In genomic region chr7:108592633-108593277, GRCh38 we compare ENCODE assay signal across 10 cellular contexts. TPM values are rescaled to one million over a fixed set of nuclear protein-coding genes. Genes with fewer than 3 reads are reported as not detected.
DNase-seq lines count a peak whose midpoint lies in the region; ATAC-seq, FAIRE-seq and TF ChIP-seq lines count a peak whose summit lies in the region.
"Had no signal": no experiment of that assay in that cellular context is flagged by ENCODE, and none has a peak within 500 bp of the region (broad histone marks: within the 10 kb centered on the region; RNA-seq: fewer than 3 reads in every experiment).

No MANE protein-coding gene starts in this region.

- TF ChIP-seq CTCF in LNCAP (IDR thresholded peaks at IDR 0.05) (peak; percentile 68), gastrocnemius medialis (IDR thresholded peaks at IDR 0.05 in 4 of 5, conservative IDR thresholded peaks at IDR 0.05 in 1 of 5) (no peak), ovary (IDR thresholded peaks at IDR 0.05) (no peak)

- H3K27me3 ChIP-seq in gastrocnemius medialis: no peaks in the 10 kb centered on the region
- no peaks in the 10 kb centered on the region for H3K27me3 ChIP-seq in ovary

- FAIRE-seq in islet of Langerhans (lab: Jason Lieb, UNC): peak; percentile 80
- FAIRE-seq: GM18507 had no signal

- in situ Hi-C loops in gastrocnemius medialis (cut with MboI; ENCODE audit: low sequenced_read_pairs in 4 of 4): no loop called here

- TF ChIP-seq EP300 in ovary (IDR thresholded peaks at IDR 0.05): no peak

- H3K4me3 ChIP-seq in gastrocnemius medialis (no peak overlapping the region), ovary (no peak overlapping the region)

- WGBS in ovary, 3 donors: 15 to 20% (median 16%) methylated on average over 4 of the region's 4 CpGs

- DNase-seq in COLO829 (ENCODE audit: low spot score) (peak; percentile 35), RPMI8226 (peak; percentile 55), NAMALWA (ENCODE audit: low spot score) (no peak), gastrocnemius medialis (no peak), ovary (no peak)
- DNase-seq: activated naive CD4-positive, alpha-beta T cell treated with anti-CD3 and anti-CD28 coated beads, Interleukin-2, amount 50 U/mL, for 16 hours had no signal

- TF ChIP-seq POLR2A in gastrocnemius medialis (IDR thresholded peaks at IDR 0.05): no peak
- no peak for TF ChIP-seq POLR2A in ovary (IDR thresholded peaks at IDR 0.05)

- no peaks in the 10 kb centered on the region for H3K4me1 ChIP-seq in gastrocnemius medialis
- H3K4me1 ChIP-seq in ovary (ENCODE audit: insufficient read depth): no peaks in the 10 kb centered on the region

- no peaks in the 10 kb centered on the region for H3K36me3 ChIP-seq in gastrocnemius medialis
- no peaks in the 10 kb centered on the region for H3K36me3 ChIP-seq in ovary

- H3K9me3 ChIP-seq in gastrocnemius medialis (no peaks in the 10 kb centered on the region), ovary (no peaks in the 10 kb centered on the region)

- ATAC-seq in gastrocnemius medialis: no peak
- ATAC-seq in HG03196 (IDR thresholded peaks at IDR 0.05; ENCODE audit: unreplicated experiment): no peak

- intact Hi-C loops in gastrocnemius medialis (cut with DNase I; ENCODE audit: low total_unique reads): no loop called here
- intact Hi-C loops in ovary (cut with DNase I): no loop called here

- H3K27ac ChIP-seq in gastrocnemius medialis (no peak overlapping the region), ovary (no peak overlapping the region)

RNA-seq across cellular contexts. Expression of gene DNAJB9, which starts 23.1 kb away (rescaled TPM):
- total RNA-seq in gastrocnemius medialis (10 to 100 TPM; 24.2 to 96.6 (median 67.8) TPM), ovary (10 to 100 TPM; 17.5 to 44.2 (median 26.5) TPM)
- polyA plus RNA-seq in ovary: 10 to 100 TPM; 21.7 to 23.7 TPM

RNA-seq across cellular contexts. Expression of gene THAP5, which starts 23.2 kb away (rescaled TPM):
- total RNA-seq in gastrocnemius medialis (10 to 100 TPM; 22.5 to 36.0 (median 25.6) TPM), ovary (10 to 100 TPM; 18.2 to 44.5 (median 37.5) TPM)
- polyA plus RNA-seq in ovary: 10 to 100 TPM; 17.0 to 20.5 TPM

Comparison
In these comparisons a context has a peak if more than half of its experiments do, and no peak if none do; other contexts are left out.
1. DNase-seq: peak in COLO829 (single experiment) and RPMI8226 (single experiment); none in NAMALWA (single experiment), gastrocnemius medialis (0 of 2) and ovary (0 of 5).